3 cellular contexts compared by ENCODE assay signal in genomic region chr12:18752280-18752920, GRCh38.
TF ChIP-seq lines count a peak whose summit lies in the region.

No MANE protein-coding gene starts in this region.

TF ChIP-seq in liver, 16 proteins besides CTCF, POLR2A, EP300 and RAD21:
- no peak for TF ChIP-seq SP1 (IDR thresholded peaks at IDR 0.05)
- TF ChIP-seq MAX (IDR thresholded peaks at IDR 0.05) = peak; percentile 0

TF ChIP-seq in HepG2, 621 proteins besides CTCF, POLR2A, EP300 and RAD21:
- TF ChIP-seq GATAD1 (CRISPR knock-in tag; IDR thresholded peaks at IDR 0.05) (no peak), U2AF2 (IDR thresholded peaks at IDR 0.05; ENCODE audit: low read depth, low read length) (no peak), ZBTB7A (CRISPR knock-in tag; IDR thresholded peaks at IDR 0.05) (no peak), ZNF652 (CRISPR knock-in tag; IDR thresholded peaks at IDR 0.05; ENCODE audit: borderline replicate concordance, low read depth) (no peak), HDAC6 (IDR thresholded peaks at IDR 0.05; ENCODE audit: low read depth, low read length) (no peak)

TF ChIP-seq in K562, 482 proteins besides CTCF, POLR2A, EP300 and RAD21:
- TF ChIP-seq ZNF3 (CRISPR knock-in tag; IDR thresholded peaks at IDR 0.05) = no peak
- TF ChIP-seq SMARCA4 (IDR thresholded peaks at IDR 0.05) = peak; percentile 44; the same call in 1 of the 2 replicates
- no peak for TF ChIP-seq RFX5 (IDR thresholded peaks at IDR 0.05; ENCODE audit: low read depth, low read length)
- no peak for TF ChIP-seq DNMT1 (IDR thresholded peaks at IDR 0.05)
- TF ChIP-seq ZNF316 (IDR thresholded peaks at IDR 0.05) = peak; percentile 79
- 0 out of 4 replicates have a peak, but pooled peaks of 1 of the 2 experiments have one; percentile 28 for TF ChIP-seq UBTF (IDR thresholded peaks at IDR 0.05; ENCODE audit: borderline replicate concordance in 1 of 2, low read depth in 2 of 2, low read length in 2 of 2)
- TF ChIP-seq PRMT5 (CRISPR knock-in tag; IDR thresholded peaks at IDR 0.05) = no peak
- peak; percentile 64; the same call in 1 of the 2 replicates for TF ChIP-seq SOX6 (IDR thresholded peaks at IDR 0.05)
- 0 out of 2 replicates have a peak, but pooled peaks have one; percentile 26 for TF ChIP-seq MAFG (tag; conservative IDR thresholded peaks at IDR 0.05)
- TF ChIP-seq U2AF1 (optimal IDR thresholded peaks at IDR 0.05; ENCODE audit: low read depth, low read length) = no peak
- peak; percentile 76 for TF ChIP-seq ARID1B (IDR thresholded peaks at IDR 0.05)
- no peak for TF ChIP-seq MNT (conservative IDR thresholded peaks at IDR 0.05)
- TF ChIP-seq TOE1 (IDR thresholded peaks at IDR 0.05; ENCODE audit: borderline replicate concordance) = no peak
- no peak for TF ChIP-seq TOE1 (CRISPR knock-in tag; IDR thresholded peaks at IDR 0.05; ENCODE audit: borderline replicate concordance, low read depth)
- TF ChIP-seq ETV6 (IDR thresholded peaks at IDR 0.05; ENCODE audit: borderline replicate concordance in 1 of 2, low read depth in 2 of 2, low read length in 1 of 2) = no peak
- no peak for TF ChIP-seq ETV6 (CRISPR knock-in tag; IDR thresholded peaks at IDR 0.05; ENCODE audit: borderline replicate concordance)
- TF ChIP-seq JUND (IDR thresholded peaks at IDR 0.05; ENCODE audit: borderline replicate concordance, low read depth, low read length) = peak; percentile 19; the same call in 1 of the 2 replicates
- TF ChIP-seq JUND (tag; IDR thresholded peaks at IDR 0.05; ENCODE audit: borderline replicate concordance, low read depth, low read length) = no peak; the same call in 2 of the 3 replicates
- TF ChIP-seq DPF2 (IDR thresholded peaks at IDR 0.05) = peak; percentile 52
- TF ChIP-seq ZMIZ1 (IDR thresholded peaks at IDR 0.05; ENCODE audit: low read depth in 2 of 2, low read length in 2 of 2) = no peak
- TF ChIP-seq CBFA2T3 (IDR thresholded peaks at IDR 0.05) = peak; percentile 68
- TF ChIP-seq CCNT2 (IDR thresholded peaks at IDR 0.05; ENCODE audit: borderline replicate concordance, extremely low read depth, insufficient read length, low read depth, low read length) = peak; percentile 11
- peak; percentile 82 for TF ChIP-seq C11orf30 (IDR thresholded peaks at IDR 0.05; ENCODE audit: low read depth)
- peak; percentile 40; the same call in 1 of the 2 replicates for TF ChIP-seq MAFK (IDR thresholded peaks at IDR 0.05; ENCODE audit: low read length)
- peak; percentile 53; the same call in 1 of the 2 replicates for TF ChIP-seq NFE2 (IDR thresholded peaks at IDR 0.05; ENCODE audit: low read depth)
- TF ChIP-seq XRCC3 (IDR thresholded peaks at IDR 0.05) = no peak
- 0 out of 4 replicates have a peak, but pooled peaks of 1 of the 2 experiments have one; percentile 29 for TF ChIP-seq TRIM24 (IDR thresholded peaks at IDR 0.05)
- TF ChIP-seq NCOR1 (IDR thresholded peaks at IDR 0.05) = 0 out of 2 replicates have a peak, but pooled peaks have one; percentile 32
- TF ChIP-seq TFAP4 (CRISPR knock-in tag; IDR thresholded peaks at IDR 0.05; ENCODE audit: borderline replicate concordance) = 0 out of 2 replicates have a peak, but pooled peaks have one; percentile 21
- TF ChIP-seq PRDM10 (IDR thresholded peaks at IDR 0.05; ENCODE audit: partially characterized antibody) = peak; percentile 10
- TF ChIP-seq KDM5B (IDR thresholded peaks at IDR 0.05; ENCODE audit: insufficient replicate concordance, low read depth, low read length) = no peak
- no peak for TF ChIP-seq ZKSCAN1 (IDR thresholded peaks at IDR 0.05; ENCODE audit: low read depth, low read length)
- peak; percentile 47; the same call in 1 of the 2 replicates for TF ChIP-seq SMARCE1 (IDR thresholded peaks at IDR 0.05)
- peak; percentile 45 for TF ChIP-seq CBFA2T2 (conservative IDR thresholded peaks at IDR 0.05)
- peak; percentile 35; the same call in 1 of the 2 replicates for TF ChIP-seq MYC (IDR thresholded peaks at IDR 0.05; ENCODE audit: low read depth, low read length)
- TF ChIP-seq MYC (CRISPR knock-in tag; IDR thresholded peaks at IDR 0.05; ENCODE audit: borderline replicate concordance, low read depth) = no peak
- TF ChIP-seq TAL1 (IDR thresholded peaks at IDR 0.05) = peak; percentile 48; the same call in 1 of the 2 replicates
- peak; percentile 19; the same call in 1 of the 2 replicates for TF ChIP-seq TEAD4 (IDR thresholded peaks at IDR 0.05; ENCODE audit: low read length)
- TF ChIP-seq TEAD4 (CRISPR knock-in tag; IDR thresholded peaks at IDR 0.05; ENCODE audit: borderline replicate concordance) = no peak
- 0 out of 2 replicates have a peak, but pooled peaks have one; percentile 26 for TF ChIP-seq VEZF1 (CRISPR knock-in tag; IDR thresholded peaks at IDR 0.05)
TF ChIP-seq in K562: peak in this region for 23.
